In the genomic region with DNA sequence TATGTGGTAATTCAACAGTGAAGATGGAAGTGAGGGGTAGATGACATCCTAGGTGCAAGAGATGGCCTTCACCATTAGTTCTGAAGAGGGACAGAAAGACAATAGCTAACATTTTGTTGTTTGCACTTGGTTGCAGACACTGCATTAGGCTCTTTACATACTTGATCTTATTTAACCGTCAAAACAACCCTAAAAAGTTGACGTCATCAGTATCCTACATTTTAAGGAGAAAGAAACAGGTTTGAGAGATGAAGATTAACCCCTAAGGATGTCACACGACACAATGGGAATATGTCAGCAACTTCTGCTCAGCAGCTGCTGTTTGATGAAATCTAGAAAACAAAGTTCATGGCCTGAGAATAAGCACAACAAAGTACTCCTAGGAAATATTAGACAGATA, we compare ENCODE assay signal across 8 cellular contexts.
"Had no signal": no experiment of that assay in that cellular context is flagged by ENCODE, and none has a peak within 500 bp of the region (broad histone marks: within the 10 kb centered on the region; RNA-seq: fewer than 3 reads in every experiment).

No MANE protein-coding gene starts in this region.

- ATAC-seq: GM12878 had no signal

- DNase-seq: GDM1, GF-D8 had no signal

- H3K4me3 ChIP-seq: GM12878 had no signal

- FAIRE-seq: G401.6, GM12878, GM12891, GM12892, GM18507, GM19239 had no signal
